ENCODE assay signal across 28 cellular contexts in the genomic region with DNA sequence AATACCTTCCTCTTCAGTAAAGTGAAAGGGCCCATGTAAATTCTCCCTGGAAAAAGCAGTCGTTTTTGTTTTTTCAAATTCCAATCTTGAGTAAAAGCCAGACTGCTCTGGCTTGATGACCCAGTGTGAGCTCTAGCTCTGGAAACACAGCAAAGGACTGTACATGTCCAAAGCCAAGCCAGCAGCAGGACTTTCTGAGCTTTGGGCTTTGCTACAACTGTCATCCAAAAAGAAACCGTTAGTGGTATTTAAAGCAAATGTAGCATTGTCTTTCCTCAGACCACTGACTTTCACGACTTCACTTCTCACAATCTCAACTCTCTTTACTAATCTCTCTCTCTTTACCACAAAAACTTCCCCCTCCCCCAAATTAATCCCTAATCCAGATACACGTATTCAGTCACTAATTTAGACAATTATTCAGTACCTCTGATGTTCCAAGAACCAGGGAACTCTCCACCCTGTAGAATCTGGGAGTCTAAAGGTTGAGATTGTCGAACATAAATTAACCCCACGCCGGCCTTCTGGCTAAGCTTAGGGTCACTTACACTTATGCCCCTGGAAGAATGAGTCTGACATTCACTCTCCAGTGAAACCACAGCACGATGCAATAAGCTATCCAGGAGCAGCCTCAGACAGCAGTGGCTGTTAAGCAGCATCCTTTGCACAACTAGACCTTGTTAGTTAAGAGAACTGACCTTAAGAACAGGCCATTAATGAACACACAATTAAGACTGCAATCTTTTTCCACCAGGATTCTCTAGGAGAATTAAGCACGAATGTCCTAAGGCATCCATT. TPM values are rescaled to one million over a fixed set of nuclear protein-coding genes. Genes with fewer than 3 reads are reported as not detected.
DNase-seq lines count a peak whose midpoint lies in the region; ATAC-seq and TF ChIP-seq lines count a peak whose summit lies in the region.
"Had no signal": no experiment of that assay in that cellular context is flagged by ENCODE, and none has a peak within 500 bp of the region (broad histone marks: within the 10 kb centered on the region; RNA-seq: fewer than 3 reads in every experiment).

No MANE protein-coding gene starts in this region.

- H3K9me3 Mint-ChIP-seq in activated naive CD4-positive, alpha-beta T cell treated with anti-CD3 and anti-CD28 coated beads, Interleukin-2, amount 50 U/mL, for 24 hours = no peaks in the 10 kb centered on the region
- H3K9me3 Mint-ChIP-seq in glutamatergic neuron (ENCODE audit: unreplicated experiment) (peaks cover 3% of the 10 kb centered on the region), nephron (peaks cover 19% of the 10 kb centered on the region)
- H3K9me3 Mint-ChIP-seq: HFFc6 had no signal

- ATAC-seq in left ventricle myocardium superior = no peak
- ATAC-seq in HG02588 (IDR thresholded peaks at IDR 0.05; ENCODE audit: unreplicated experiment) = no peak
- ATAC-seq: activated CD4-positive, CD25-positive, alpha-beta regulatory T cell treated with anti-CD3 and anti-CD28 coated beads, Interleukin-2, amount 50 U/mL, for 24 hours; naive thymus-derived CD8-positive, alpha-beta T cell had no signal

- no peak for TF ChIP-seq CTCF in glutamatergic neuron (IDR thresholded peaks at IDR 0.05; ENCODE audit: partially characterized antibody, unreplicated experiment)
- TF ChIP-seq CTCF in nephron (IDR thresholded peaks at IDR 0.05; ENCODE audit: unreplicated experiment in 3 of 3) = no peak

- H3K4me3 Mint-ChIP-seq in activated naive CD4-positive, alpha-beta T cell treated with anti-CD3 and anti-CD28 coated beads, Interleukin-2, amount 50 U/mL, for 24 hours = peak overlapping the region; percentile 40
- H3K4me3 Mint-ChIP-seq in glutamatergic neuron (ENCODE audit: unreplicated experiment) (no peak overlapping the region), nephron (peak overlapping the region in 1 of 3 experiments; percentile 2)
- H3K4me3 Mint-ChIP-seq: activated naive CD4-positive, alpha-beta T cell treated with anti-CD3 and anti-CD28 coated beads for 36 hours; endodermal cell; HFFc6 had no signal

- no peaks in the 10 kb centered on the region for H3K27me3 Mint-ChIP-seq in activated naive CD4-positive, alpha-beta T cell treated with anti-CD3 and anti-CD28 coated beads, Interleukin-2, amount 50 U/mL, for 24 hours
- H3K27me3 Mint-ChIP-seq in glutamatergic neuron (ENCODE audit: unreplicated experiment) (no peaks in the 10 kb centered on the region), nephron (ENCODE audit: low read depth) (no peaks in the 10 kb centered on the region)
- H3K27me3 Mint-ChIP-seq: CD8-positive, alpha-beta memory T cell; naive thymus-derived CD8-positive, alpha-beta T cell had no signal

- intact Hi-C loops in left ventricle myocardium superior (cut with micrococcal nuclease) = loop anchor here (10.0 kb wide), 1 partner anchor 1316 kb away; no protein-coding TSS in a partner anchor

- no peak overlapping the region for H3K27ac Mint-ChIP-seq in activated naive CD4-positive, alpha-beta T cell treated with anti-CD3 and anti-CD28 coated beads, Interleukin-2, amount 50 U/mL, for 24 hours
- H3K27ac Mint-ChIP-seq in glutamatergic neuron (ENCODE audit: unreplicated experiment) (peak overlapping the region; percentile 49), nephron (peak overlapping the region; percentile 84 to 92 (median 88))
- H3K27ac Mint-ChIP-seq: activated naive CD4-positive, alpha-beta T cell treated with anti-CD3 and anti-CD28 coated beads for 36 hours; endodermal cell; HFFc6 had no signal

- H3K4me1 Mint-ChIP-seq in activated naive CD4-positive, alpha-beta T cell treated with anti-CD3 and anti-CD28 coated beads, Interleukin-2, amount 50 U/mL, for 24 hours = peaks cover 14% of the 10 kb centered on the region
- peaks cover 4% of the 10 kb centered on the region for H3K4me1 Mint-ChIP-seq in glutamatergic neuron (ENCODE audit: low read depth, unreplicated experiment)
- peaks cover 23% of the 10 kb centered on the region for H3K4me1 Mint-ChIP-seq in nephron

- peaks cover 25% of the 10 kb centered on the region for H3K36me3 Mint-ChIP-seq in activated naive CD4-positive, alpha-beta T cell treated with anti-CD3 and anti-CD28 coated beads, Interleukin-2, amount 50 U/mL, for 24 hours
- H3K36me3 Mint-ChIP-seq in glutamatergic neuron (ENCODE audit: unreplicated experiment) = peaks cover 12% of the 10 kb centered on the region
- H3K36me3 Mint-ChIP-seq in nephron (ENCODE audit: low read depth) = peaks cover 48% of the 10 kb centered on the region

- DNase-seq in activated naive CD4-positive, alpha-beta T cell treated with Interleukin-2 at 50 U/mL for 16 hours = no peak
- no peak for DNase-seq in glutamatergic neuron
- DNase-seq in SHP77 (lab: John Stamatoyannopoulos, UW) = no peak
- DNase-seq in left ventricle myocardium superior = no peak
- no peak for DNase-seq in dermis blood vessel endothelial cell
- DNase-seq: activated CD4-positive, alpha-beta T cell treated with anti-CD3 and anti-CD28 coated beads, Interleukin-2, amount 50 U/mL, for 48 hours; activated naive CD4-positive, alpha-beta T cell treated with anti-CD3 and anti-CD28 coated beads for 36 hours; cortex of kidney; EL; endodermal cell; HFFc6; KG1; naive thymus-derived CD8-positive, alpha-beta T cell; NCI-H1092 treated with DMSO at 0.1 percent for 48 hours; NCI-H187; NCI-H2171; SK-N-SH; stimulated activated CD4-positive, alpha-beta T cell treated with anti-CD3 and anti-CD28 coated beads, Interleukin-4, amount 100 ng/mL, for 24 hours had no signal

RNA-seq across cellular contexts. Expression of gene SH3YL1, which starts 25.2 kb away (rescaled TPM):
- 21.4 TPM for total RNA-seq in glutamatergic neuron (ENCODE audit: unreplicated experiment)
- 13.4 TPM for total RNA-seq in left ventricle myocardium superior
- 17.9 and 28.6 TPM in 2 replicates for total RNA-seq in dermis blood vessel endothelial cell

RNA-seq across cellular contexts. Expression of gene ACP1, which starts 26.1 kb away (rescaled TPM):
- 86.1 TPM for total RNA-seq in glutamatergic neuron (ENCODE audit: unreplicated experiment)
- 72.9 TPM for total RNA-seq in left ventricle myocardium superior
- 68.1 and 96.8 TPM in 2 replicates for total RNA-seq in dermis blood vessel endothelial cell

RNA-seq across cellular contexts. Expression of gene ALKAL2, which starts 49.2 kb away (rescaled TPM):
- total RNA-seq in glutamatergic neuron (ENCODE audit: unreplicated experiment) (1.0 TPM), left ventricle myocardium superior (1.3 TPM), dermis blood vessel endothelial cell (0.28 TPM in 1 of 2 replicates, not detected in the other)
- total RNA-seq: activated naive CD4-positive, alpha-beta T cell treated with anti-CD3 and anti-CD28 coated beads for 36 hours; CD8-positive, alpha-beta memory T cell; HFFc6; MCF 10A; mononuclear cell; naive thymus-derived CD8-positive, alpha-beta T cell; NCI-H460; OCI-LY7; osteoblast had no signal
